ENCODE assay signal across 8 cellular contexts in genomic region chr20:49276895-49277785, GRCh38. TPM values are rescaled to one million over a fixed set of nuclear protein-coding genes. Genes with fewer than 3 reads are reported as not detected.
DNase-seq lines count a peak whose midpoint lies in the region; ATAC-seq and TF ChIP-seq lines count a peak whose summit lies in the region.

No MANE protein-coding gene starts in this region.

- no peaks in the 10 kb centered on the region for H3K27me3 Mint-ChIP-seq in activated T-cell treated with anti-CD3 and anti-CD28 coated beads, Interleukin-2, amount 50 U/mL, for 4 hours (ENCODE audit: low read depth)

- H3K4me1 Mint-ChIP-seq in activated T-cell treated with anti-CD3 and anti-CD28 coated beads, Interleukin-2, amount 50 U/mL, for 4 hours (ENCODE audit: low read depth): peaks cover 48% of the 10 kb centered on the region

- peak; percentile 21 to 22 for ATAC-seq in activated T-cell treated with anti-CD3 and anti-CD28 coated beads, Interleukin-2, amount 50 U/mL, for 4 hours
- ATAC-seq in foreskin keratinocyte (no peak), HG02610 (IDR thresholded peaks at IDR 0.05; ENCODE audit: unreplicated experiment) (no peak)

- peaks cover 66% of the 10 kb centered on the region for H3K36me3 ChIP-seq in BLaER1
- peaks cover 34% of the 10 kb centered on the region for H3K36me3 ChIP-seq in Loucy (ENCODE audit: insufficient read depth, low read length)
- H3K36me3 ChIP-seq in parathyroid adenoma (ENCODE audit: control insufficient read depth, insufficient read depth, low read length): peaks cover 12% of the 10 kb centered on the region

- H3K4me1 ChIP-seq in BLaER1: peaks cover 46% of the 10 kb centered on the region
- H3K4me1 ChIP-seq in Loucy (ENCODE audit: insufficient read depth, low read length, poor library complexity, severe bottlenecking): peaks cover 45% of the 10 kb centered on the region
- H3K4me1 ChIP-seq in foreskin keratinocyte: peaks cover 20% of the 10 kb centered on the region
- peaks cover 13% of the 10 kb centered on the region for H3K4me1 ChIP-seq in parathyroid adenoma

- H3K79me2 ChIP-seq in Loucy (ENCODE audit: insufficient read depth, low read length): peaks cover 70% of the 10 kb centered on the region
- peaks cover 40% of the 10 kb centered on the region for H3K79me2 ChIP-seq in parathyroid adenoma

- H3K4me2 ChIP-seq in BLaER1 (peak overlapping the region; percentile 98), Loucy (ENCODE audit: low read depth, low read length, poor library complexity, severe bottlenecking) (peak overlapping the region; percentile 91), parathyroid adenoma (ENCODE audit: low read length) (peak overlapping the region; percentile 75)

- H4K20me1 ChIP-seq in BLaER1: peaks cover 70% of the 10 kb centered on the region
- H4K20me1 ChIP-seq in Loucy (ENCODE audit: insufficient read depth, low read length, poor library complexity, severe bottlenecking): peaks cover 55% of the 10 kb centered on the region

- no peaks in the 10 kb centered on the region for H3K9me2 ChIP-seq in Loucy (replicated peaks; ENCODE audit: low read depth, low read length)

- H3K4me3 ChIP-seq in BLaER1 (peak overlapping the region; percentile 82), Loucy (ENCODE audit: low read length, poor library complexity, severe bottlenecking) (peak overlapping the region; percentile 98), parathyroid adenoma (ENCODE audit: low read depth, low read length) (peak overlapping the region; percentile 83)

- peak overlapping the region; percentile 99 for H3K4me3 Mint-ChIP-seq in activated T-cell treated with anti-CD3 and anti-CD28 coated beads, Interleukin-2, amount 50 U/mL, for 4 hours

- H3K27me3 ChIP-seq in BLaER1: no peaks in the 10 kb centered on the region
- peaks cover 6% of the 10 kb centered on the region for H3K27me3 ChIP-seq in Loucy (ENCODE audit: insufficient read depth, low read length, poor library complexity, severe bottlenecking)
- no peaks in the 10 kb centered on the region for H3K27me3 ChIP-seq in foreskin keratinocyte
- H3K27me3 ChIP-seq in parathyroid adenoma (ENCODE audit: control insufficient read depth, insufficient read depth, low read length): no peaks in the 10 kb centered on the region

- peaks cover 7% of the 10 kb centered on the region for H3K9me3 Mint-ChIP-seq in activated T-cell treated with anti-CD3 and anti-CD28 coated beads, Interleukin-2, amount 50 U/mL, for 4 hours

- H3F3A ChIP-seq in Loucy (ENCODE audit: low read depth): no peaks in the 10 kb centered on the region

- H3K9me3 ChIP-seq in BLaER1 (peaks cover 28% of the 10 kb centered on the region), Loucy (ENCODE audit: insufficient read depth, low read depth, low read length) (peaks cover 4% of the 10 kb centered on the region; the same call in 1 of the 2 replicates), parathyroid adenoma (ENCODE audit: control insufficient read depth, low read length) (peaks cover 3% of the 10 kb centered on the region)

- TF ChIP-seq CTCF in Loucy (conservative IDR thresholded peaks at IDR 0.05; ENCODE audit: low read length) (no peak), foreskin keratinocyte (conservative IDR thresholded peaks at IDR 0.05) (no peak), parathyroid adenoma (IDR thresholded peaks at IDR 0.05) (no peak)

- H3K9ac ChIP-seq in BLaER1: peak overlapping the region; percentile 99
- H3K9ac ChIP-seq in Loucy (ENCODE audit: low read depth, low read length, poor library complexity, severe bottlenecking): peak overlapping the region; percentile 99
- peak overlapping the region; percentile 31 for H3K9ac ChIP-seq in parathyroid adenoma

- DNase-seq in activated T-cell treated with anti-CD3 and anti-CD28 coated beads, Interleukin-2, amount 50 U/mL, for 4 hours: peak; percentile 31
- DNase-seq in foreskin keratinocyte: no peak
- DNase-seq in LoVo (ENCODE audit: low spot score): no peak
- no peak for DNase-seq in GDM1 (lab: John Stamatoyannopoulos, UW)

- peaks cover 54% of the 10 kb centered on the region for H3K36me3 Mint-ChIP-seq in activated T-cell treated with anti-CD3 and anti-CD28 coated beads, Interleukin-2, amount 50 U/mL, for 4 hours (ENCODE audit: insufficient read depth)

- peak overlapping the region; percentile 97 for H3K27ac ChIP-seq in BLaER1
- H3K27ac ChIP-seq in foreskin keratinocyte: peak overlapping the region; percentile 94
- H3K27ac ChIP-seq in parathyroid adenoma: peak overlapping the region; percentile 91

- peak overlapping the region; percentile 68 for H2AFZ ChIP-seq in Loucy (ENCODE audit: low read length)
- peak overlapping the region; percentile 79 for H2AFZ ChIP-seq in parathyroid adenoma

RNA-seq across cellular contexts. Expression of gene ZNFX1, which starts 0.7 kb away (rescaled TPM):
- total RNA-seq in activated T-cell treated with anti-CD3 and anti-CD28 coated beads, Interleukin-2, amount 50 U/mL, for 4 hours: 10 to 100 TPM; 52.5 to 69.2 (median 56.4) TPM
- total RNA-seq in foreskin keratinocyte: 34.0 and 42.6 TPM in 2 replicates
- 8.4 and 9.1 TPM in 2 replicates for polyA plus RNA-seq in foreskin keratinocyte

RNA-seq across cellular contexts. Expression of gene DDX27, which starts 57.9 kb away (rescaled TPM):
- 10 to 100 TPM; 89.6 to 94.8 (median 93.1) TPM for total RNA-seq in activated T-cell treated with anti-CD3 and anti-CD28 coated beads, Interleukin-2, amount 50 U/mL, for 4 hours
- 47.2 and 51.5 TPM in 2 replicates for total RNA-seq in foreskin keratinocyte
- 32.9 and 38.0 TPM in 2 replicates for polyA plus RNA-seq in foreskin keratinocyte

Comparison
In these comparisons a context has a peak if more than half of its experiments do, and no peak if none do; other contexts are left out.
1. H3K9ac ChIP-seq: peak in every context shown above with its lines; median percentile 99 in BLaER1; 99 in Loucy; 31 in parathyroid adenoma.
2. ATAC-seq: peak in activated T-cell treated with anti-CD3 and anti-CD28 coated beads, Interleukin-2, amount 50 U/mL, for 4 hours (2 of 2); none in foreskin keratinocyte (single experiment) and HG02610 (single experiment).
3. Peak in every context shown above with its lines, with median percentiles within 50 percentile points of each other: H3K27ac ChIP-seq, H3K4me2 ChIP-seq and H3K4me3 ChIP-seq.